In the genomic region with DNA sequence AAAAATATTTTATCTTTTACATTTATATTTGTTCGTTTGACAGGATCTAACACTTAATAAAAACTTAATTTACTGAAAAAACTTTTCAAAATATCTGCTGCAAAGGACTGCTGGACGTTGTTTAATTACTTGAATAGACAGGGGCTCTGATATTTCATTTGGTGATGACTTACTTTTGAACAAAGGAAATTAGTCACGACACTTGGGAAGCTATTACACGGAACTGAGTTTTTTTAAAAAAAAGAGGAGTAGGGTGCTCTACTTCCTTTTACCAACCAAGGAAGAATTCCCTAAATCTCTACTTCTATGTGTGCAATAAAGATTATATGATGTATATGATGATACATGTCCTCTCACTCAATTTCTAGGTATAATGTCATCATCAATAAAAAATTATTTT, we compare ENCODE assay signal across 26 cellular contexts. TPM values are rescaled to one million over a fixed set of nuclear protein-coding genes. Genes with fewer than 3 reads are reported as not detected.
DNase-seq lines count a peak whose midpoint lies in the region; ATAC-seq and TF ChIP-seq lines count a peak whose summit lies in the region.
"Had no signal": no experiment of that assay in that cellular context is flagged by ENCODE, and none has a peak within 500 bp of the region (broad histone marks: within the 10 kb centered on the region; RNA-seq: fewer than 3 reads in every experiment).

No MANE protein-coding gene starts in this region.

- no peak for ATAC-seq in GM21737 (IDR thresholded peaks at IDR 0.05; ENCODE audit: unreplicated experiment)
- ATAC-seq: K562, lower lobe of right lung, sciatic nerve had no signal

- H3K9ac ChIP-seq in Karpas-422 (ENCODE audit: low read length): no peak overlapping the region

- no peaks in the 10 kb centered on the region for H4K20me1 ChIP-seq in Karpas-422 (ENCODE audit: insufficient read depth, low read depth, low read length)

- DNase-seq in EL: peak; percentile 12
- no peak for DNase-seq in Karpas-422
- no peak for DNase-seq in brain microvascular endothelial cell
- DNase-seq in kidney tubule cell (ENCODE audit: low spot score): peak; percentile 30
- DNase-seq in NCI-H2029 treated with DMSO at 0.1 percent for 48 hours (lab: John Stamatoyannopoulos, UW): no peak
- DNase-seq in GM03348 (ENCODE audit: low spot score): no peak
- DNase-seq: activated CD4-positive, alpha-beta T cell treated with anti-CD3 and anti-CD28 coated beads, Interleukin-2, amount 10 ng/mL, durations not matched to agents 7 days and 5 days; activated naive CD4-positive, alpha-beta T cell treated with Interleukin-2 at 50 U/mL for 16 hours; activated T-cell treated with anti-CD3 and anti-CD28 coated beads, Interleukin-2, amount 50 U/mL, for 48 hours; colonic mucosa; DMS79 treated with DMSO at 0.1 percent for 48 hours; islet precursor cell; lower lobe of right lung; MV-4-11; NCI-H1694; NCI-H526 treated with DMSO at 0.1 percent for 48 hours; nephron progenitor cell; posterior cingulate gyrus; RPMI8226; stomach; WERI-Rb-1 had no signal

- peaks cover 29% of the 10 kb centered on the region for H3K36me3 ChIP-seq in Karpas-422 (ENCODE audit: insufficient read depth, low read length)
- H3K36me3 ChIP-seq in brain microvascular endothelial cell (replicated peaks): no peaks in the 10 kb centered on the region
- H3K36me3 ChIP-seq: breast epithelium, colonic mucosa, lower lobe of right lung, stomach, tibial nerve had no signal

- H2AFZ ChIP-seq in Karpas-422 (ENCODE audit: low read length): no peak overlapping the region

- H3K4me2 ChIP-seq in Karpas-422 (ENCODE audit: low read depth, low read length, poor library complexity, severe bottlenecking): peak overlapping the region; percentile 84

- no peaks in the 10 kb centered on the region for H3K9me2 ChIP-seq in Karpas-422 (replicated peaks; ENCODE audit: insufficient read depth, low read length)

- H3K79me2 ChIP-seq in Karpas-422 (ENCODE audit: low read length): peaks cover 94% of the 10 kb centered on the region

- no peaks in the 10 kb centered on the region for H3K9me3 ChIP-seq in Karpas-422 (ENCODE audit: low read length)
- H3K9me3 ChIP-seq: breast epithelium, colonic mucosa, lower lobe of right lung, stomach, tibial nerve had no signal

- in situ Hi-C loops in brain microvascular endothelial cell (cut with HindIII; ENCODE audit: low pct_ligation_motif_present, low sequenced_read_pairs): no loop called here

- peaks cover 44% of the 10 kb centered on the region for H3K4me1 ChIP-seq in Karpas-422 (ENCODE audit: low read length)
- H3K4me1 ChIP-seq: breast epithelium, colonic mucosa had no signal

- peak overlapping the region; percentile 49; the same call in 1 of the 2 replicates for H3K27ac ChIP-seq in Karpas-422 (ENCODE audit: low read length)
- H3K27ac ChIP-seq in brain microvascular endothelial cell: peak overlapping the region; percentile 12
- H3K27ac ChIP-seq: breast epithelium, colonic mucosa, lower lobe of right lung, stomach, WERI-Rb-1 had no signal

- TF ChIP-seq CTCF in brain microvascular endothelial cell (IDR thresholded peaks at IDR 0.05; ENCODE audit: low read depth, low read length, missing control alignments): no peak

- H3K27me3 ChIP-seq in Karpas-422 (ENCODE audit: low read length) (no peaks in the 10 kb centered on the region), brain microvascular endothelial cell (replicated peaks) (no peaks in the 10 kb centered on the region)
- H3K27me3 ChIP-seq: breast epithelium, colonic mucosa, stomach, tibial nerve had no signal

- H3K4me3 ChIP-seq in Karpas-422 (ENCODE audit: low read length): no peak overlapping the region
- no peak overlapping the region for H3K4me3 ChIP-seq in brain microvascular endothelial cell (ENCODE audit: low read depth, low read length)
- H3K4me3 ChIP-seq: breast epithelium, colonic mucosa, K562, lower lobe of right lung, stomach, tibial nerve had no signal

RNA-seq across cellular contexts. Expression of a gene that starts 4.7 kb away (rescaled TPM):
- 42.2 and 42.5 TPM in 2 replicates for total RNA-seq in Karpas-422 (2014; rRNA removed; shearing (Covaris generic); ENCODE audit: low replicate concordance)

RNA-seq across cellular contexts. Expression of a gene that starts 5.0 kb away (rescaled TPM):
- total RNA-seq in Karpas-422 (2014; rRNA removed; shearing (Covaris generic); ENCODE audit: low replicate concordance): 85.9 and 169 TPM in 2 replicates

Comparison
In these comparisons a context has a peak if more than half of its experiments do, and no peak if none do; other contexts are left out.
1. DNase-seq: peak in EL (single experiment) and kidney tubule cell (single experiment); none in Karpas-422 (single experiment), brain microvascular endothelial cell (single experiment), NCI-H2029 treated with DMSO at 0.1 percent for 48 hours (single experiment) and GM03348 (single experiment).